11 cellular contexts compared by ENCODE assay signal in the genomic region with DNA sequence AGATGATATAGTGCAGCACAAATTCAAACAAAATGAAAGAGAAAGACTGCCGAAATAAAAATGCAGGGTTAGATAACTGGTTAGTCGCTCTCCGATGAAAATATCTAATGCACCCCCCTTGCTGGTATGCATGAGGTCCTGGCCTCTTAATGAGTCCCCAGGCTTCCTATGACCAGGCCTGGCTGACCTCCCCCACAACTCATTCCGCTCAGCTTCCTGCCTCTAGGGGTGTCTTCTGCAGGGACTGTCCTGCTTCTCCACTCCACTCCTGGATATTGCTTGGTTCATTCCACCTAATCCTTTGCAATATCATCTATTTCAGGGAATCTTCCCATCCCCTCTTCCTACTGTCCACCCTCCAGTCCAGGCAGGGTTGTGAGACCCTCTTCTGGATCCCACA.
DNase-seq lines count a peak whose midpoint lies in the region; ATAC-seq and TF ChIP-seq lines count a peak whose summit lies in the region.
"Had no signal": no experiment of that assay in that cellular context is flagged by ENCODE, and none has a peak within 500 bp of the region (broad histone marks: within the 10 kb centered on the region; RNA-seq: fewer than 3 reads in every experiment).

No MANE protein-coding gene starts in this region.

- no peak overlapping the region for H3K27ac Mint-ChIP-seq in WTC11
- H3K27ac Mint-ChIP-seq: CD4-positive, alpha-beta memory T cell; IgD-negative memory B cell had no signal

- no peaks in the 10 kb centered on the region for H3K9me3 ChIP-seq in stomach
- H3K9me3 ChIP-seq: BE2C had no signal

- TF ChIP-seq CTCF in WTC11 (IDR thresholded peaks at IDR 0.05) (no peak), stomach (IDR thresholded peaks at IDR 0.05) (no peak)

- ATAC-seq in WTC11 (peak; percentile 73), GM18907 (IDR thresholded peaks at IDR 0.05; ENCODE audit: unreplicated experiment) (no peak), HG03469 (IDR thresholded peaks at IDR 0.05; ENCODE audit: unreplicated experiment) (no peak)

- DNase-seq in H7 (peak; percentile 45), WTC11 (ENCODE audit: low spot score) (no peak), iPS-NIHi7 (ENCODE audit: extremely low spot score) (peak; percentile 24), AML-193 (lab: John Stamatoyannopoulos, UW) (no peak), stomach (no peak)
- DNase-seq: CD4-positive, alpha-beta memory T cell had no signal

- WGBS in stomach, 5 donors: 72 to 94% (median 87%) methylated on average over 4 of the region's 4 CpGs

- no peaks in the 10 kb centered on the region for H3K9me3 Mint-ChIP-seq in WTC11

- H3K27me3 ChIP-seq in H7 (ENCODE audit: control insufficient read depth, insufficient read depth, low read length): no peaks in the 10 kb centered on the region
- no peaks in the 10 kb centered on the region for H3K27me3 ChIP-seq in stomach
- H3K27me3 ChIP-seq: BE2C had no signal

- H3K4me3 ChIP-seq in H7 (ENCODE audit: insufficient read depth, low read depth, low read length) (no peak overlapping the region), stomach (no peak overlapping the region)

- H3K36me3 ChIP-seq in H7 (replicated peaks; ENCODE audit: control insufficient read depth, insufficient read depth, low read length): no peaks in the 10 kb centered on the region
- no peaks in the 10 kb centered on the region for H3K36me3 ChIP-seq in stomach

- POLR2A ChIA-PET in WTC11 (lab: Charles Lee): no interaction called here

- no peak overlapping the region for H3K4me3 Mint-ChIP-seq in WTC11
- H3K4me3 Mint-ChIP-seq: IgD-negative memory B cell had no signal

- no peaks in the 10 kb centered on the region for H3K36me3 Mint-ChIP-seq in WTC11
- H3K36me3 Mint-ChIP-seq: CD4-positive, alpha-beta memory T cell had no signal

- intact Hi-C loops in stomach (cut with DNase I; ENCODE audit: low total_unique reads): no loop called here

- TF ChIP-seq POLR2A in stomach (IDR thresholded peaks at IDR 0.05): no peak

- no peak overlapping the region for H3K27ac ChIP-seq in stomach
- H3K27ac ChIP-seq: C4-2B had no signal

- peaks cover 34% of the 10 kb centered on the region for H3K4me1 Mint-ChIP-seq in WTC11
- H3K4me1 Mint-ChIP-seq: CD4-positive, alpha-beta memory T cell had no signal

- no peaks in the 10 kb centered on the region for H3K4me1 ChIP-seq in stomach

- CTCF ChIA-PET in WTC11 (lab: Charles Lee): interaction anchor here (0.6 to 1.0 kb wide), 2 partner anchors 42 to 96 kb away, joined by 3 read pairs; no protein-coding TSS in a partner anchor

- no peak for TF ChIP-seq EP300 in stomach (IDR thresholded peaks at IDR 0.05)

- no peaks in the 10 kb centered on the region for H3K27me3 Mint-ChIP-seq in WTC11 (ENCODE audit: low read depth)

TF ChIP-seq in WTC11, 78 proteins besides CTCF, POLR2A, EP300 and RAD21 (continues in another document):
- TF ChIP-seq, protein P1, sequence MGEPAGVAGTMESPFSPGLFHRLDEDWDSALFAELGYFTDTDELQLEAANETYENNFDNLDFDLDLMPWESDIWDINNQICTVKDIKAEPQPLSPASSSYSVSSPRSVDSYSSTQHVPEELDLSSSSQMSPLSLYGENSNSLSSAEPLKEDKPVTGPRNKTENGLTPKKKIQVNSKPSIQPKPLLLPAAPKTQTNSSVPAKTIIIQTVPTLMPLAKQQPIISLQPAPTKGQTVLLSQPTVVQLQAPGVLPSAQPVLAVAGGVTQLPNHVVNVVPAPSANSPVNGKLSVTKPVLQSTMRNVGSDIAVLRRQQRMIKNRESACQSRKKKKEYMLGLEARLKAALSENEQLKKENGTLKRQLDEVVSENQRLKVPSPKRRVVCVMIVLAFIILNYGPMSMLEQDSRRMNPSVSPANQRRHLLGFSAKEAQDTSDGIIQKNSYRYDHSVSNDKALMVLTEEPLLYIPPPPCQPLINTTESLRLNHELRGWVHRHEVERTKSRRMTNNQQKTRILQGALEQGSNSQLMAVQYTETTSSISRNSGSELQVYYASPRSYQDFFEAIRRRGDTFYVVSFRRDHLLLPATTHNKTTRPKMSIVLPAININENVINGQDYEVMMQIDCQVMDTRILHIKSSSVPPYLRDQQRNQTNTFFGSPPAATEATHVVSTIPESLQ (CRISPR knock-in tag; IDR thresholded peaks at IDR 0.05): no peak
- TF ChIP-seq, protein P2, sequence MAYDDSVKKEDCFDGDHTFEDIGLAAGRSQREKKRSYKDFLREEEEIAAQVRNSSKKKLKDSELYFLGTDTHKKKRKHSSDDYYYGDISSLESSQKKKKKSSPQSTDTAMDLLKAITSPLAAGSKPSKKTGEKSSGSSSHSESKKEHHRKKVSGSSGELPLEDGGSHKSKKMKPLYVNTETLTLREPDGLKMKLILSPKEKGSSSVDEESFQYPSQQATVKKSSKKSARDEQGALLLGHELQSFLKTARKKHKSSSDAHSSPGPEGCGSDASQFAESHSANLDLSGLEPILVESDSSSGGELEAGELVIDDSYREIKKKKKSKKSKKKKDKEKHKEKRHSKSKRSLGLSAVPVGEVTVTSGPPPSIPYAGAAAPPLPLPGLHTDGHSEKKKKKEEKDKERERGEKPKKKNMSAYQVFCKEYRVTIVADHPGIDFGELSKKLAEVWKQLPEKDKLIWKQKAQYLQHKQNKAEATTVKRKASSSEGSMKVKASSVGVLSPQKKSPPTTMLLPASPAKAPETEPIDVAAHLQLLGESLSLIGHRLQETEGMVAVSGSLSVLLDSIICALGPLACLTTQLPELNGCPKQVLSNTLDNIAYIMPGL (CRISPR knock-in tag; IDR thresholded peaks at IDR 0.05): no peak
- no peak for TF ChIP-seq SP1 (CRISPR knock-in tag; conservative IDR thresholded peaks at IDR 0.05)
- TF ChIP-seq, protein P3, sequence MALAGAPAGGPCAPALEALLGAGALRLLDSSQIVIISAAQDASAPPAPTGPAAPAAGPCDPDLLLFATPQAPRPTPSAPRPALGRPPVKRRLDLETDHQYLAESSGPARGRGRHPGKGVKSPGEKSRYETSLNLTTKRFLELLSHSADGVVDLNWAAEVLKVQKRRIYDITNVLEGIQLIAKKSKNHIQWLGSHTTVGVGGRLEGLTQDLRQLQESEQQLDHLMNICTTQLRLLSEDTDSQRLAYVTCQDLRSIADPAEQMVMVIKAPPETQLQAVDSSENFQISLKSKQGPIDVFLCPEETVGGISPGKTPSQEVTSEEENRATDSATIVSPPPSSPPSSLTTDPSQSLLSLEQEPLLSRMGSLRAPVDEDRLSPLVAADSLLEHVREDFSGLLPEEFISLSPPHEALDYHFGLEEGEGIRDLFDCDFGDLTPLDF (CRISPR knock-in tag; IDR thresholded peaks at IDR 0.05): no peak
- no peak for TF ChIP-seq ATF1 (CRISPR knock-in tag; IDR thresholded peaks at IDR 0.05)
- no peak for TF ChIP-seq FOXP4 (CRISPR knock-in tag; IDR thresholded peaks at IDR 0.05)
- no peak for TF ChIP-seq NR3C1 (CRISPR knock-in tag; conservative IDR thresholded peaks at IDR 0.05; ENCODE audit: low read depth)
- TF ChIP-seq OVOL2 (CRISPR knock-in tag; IDR thresholded peaks at IDR 0.05; ENCODE audit: borderline replicate concordance): no peak
- TF ChIP-seq ZNF232 (CRISPR knock-in tag; IDR thresholded peaks at IDR 0.05): no peak
- TF ChIP-seq AFF4 (CRISPR knock-in tag; IDR thresholded peaks at IDR 0.05; ENCODE audit: borderline replicate concordance): no peak

Comparison
In these comparisons a context has a peak if more than half of its experiments do, and no peak if none do; other contexts are left out.
1. DNase-seq: peak in H7 (single experiment) and iPS-NIHi7 (single experiment); none in WTC11 (single experiment), AML-193 (0 of 2) and stomach (single experiment).